ENCODE assay signal across 9 cellular contexts in the genomic region with DNA sequence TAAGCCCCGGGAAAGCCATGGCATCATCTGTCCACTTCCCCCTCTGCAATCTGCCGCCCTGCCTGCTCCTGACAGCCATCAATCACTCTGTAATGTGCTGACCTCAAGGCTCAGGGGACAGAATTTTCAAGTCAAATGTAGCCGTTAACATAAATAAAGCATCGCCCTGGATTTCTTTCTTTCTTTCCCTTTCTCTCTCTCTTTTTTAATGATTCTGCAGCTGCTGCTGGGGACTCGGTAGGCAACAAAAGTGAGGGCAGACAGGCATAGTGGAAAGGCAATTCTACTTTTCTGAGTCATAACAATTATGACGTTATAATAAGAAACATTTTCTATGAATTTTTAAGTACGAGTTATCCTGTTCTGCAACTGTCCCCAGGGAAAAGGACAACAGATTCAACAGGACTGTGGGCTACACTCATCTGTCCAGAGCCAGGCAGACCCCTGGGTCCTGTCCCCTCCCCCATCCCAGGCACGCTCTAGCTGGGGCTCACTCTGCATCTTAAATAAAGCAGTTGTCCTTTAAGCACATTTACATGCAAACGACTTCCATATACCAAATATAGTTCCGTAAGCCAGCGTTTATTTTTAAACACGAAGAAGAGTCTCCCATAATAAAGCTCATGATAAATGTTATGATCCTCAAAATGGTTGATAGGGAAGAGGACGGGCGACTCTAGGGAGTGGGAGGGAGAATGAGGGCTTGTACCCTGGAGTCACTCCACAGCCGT.
A peak's percentile ranks its signal among the peaks of the same experiment; 100 is the strongest.
DNase-seq lines count a peak whose midpoint lies in the region; ATAC-seq, FAIRE-seq and TF ChIP-seq lines count a peak whose summit lies in the region.
"Had no signal": no experiment of that assay in that cellular context is flagged by ENCODE, and none has a peak within 500 bp of the region (broad histone marks: within the 10 kb centered on the region; RNA-seq: fewer than 3 reads in every experiment).

No MANE protein-coding gene starts in this region.

- DNase-seq in D721Med (ENCODE audit: insufficient read length, low spot score), result no peak
- peak; percentile 27 for DNase-seq in NCI-H1694 treated with DMSO at 0.1 percent for 48 hours (lab: John Stamatoyannopoulos, UW)
- DNase-seq in effector memory CD8-positive, alpha-beta T cell, result no peak
- no peak for DNase-seq in osteocyte (ENCODE audit: extremely low spot score, unreplicated experiment)
- DNase-seq in COLO668 (lab: John Stamatoyannopoulos, UW; ENCODE audit: unreplicated experiment), result no peak
- no peak for DNase-seq in posterior vena cava (ENCODE audit: low spot score)
- DNase-seq: MG63 had no signal

- no peaks in the 10 kb centered on the region for H3K9me3 Mint-ChIP-seq in effector memory CD8-positive, alpha-beta T cell
- no peaks in the 10 kb centered on the region for H3K9me3 Mint-ChIP-seq in osteocyte (ENCODE audit: unreplicated experiment)

- H3K27me3 Mint-ChIP-seq in effector memory CD8-positive, alpha-beta T cell, result no peaks in the 10 kb centered on the region
- no peaks in the 10 kb centered on the region for H3K27me3 Mint-ChIP-seq in osteocyte (ENCODE audit: unreplicated experiment)

- peak; percentile 63 for FAIRE-seq in D721Med (lab: Jason Lieb, UNC)

- H3K36me3 Mint-ChIP-seq in effector memory CD8-positive, alpha-beta T cell (ENCODE audit: insufficient read depth), result peaks cover 3% of the 10 kb centered on the region
- H3K36me3 Mint-ChIP-seq in osteocyte (ENCODE audit: unreplicated experiment), result peaks cover 3% of the 10 kb centered on the region

- TF ChIP-seq CTCF in D721Med (IDR thresholded peaks at IDR 0.05; ENCODE audit: insufficient read depth, missing control alignments), result no peak
- TF ChIP-seq CTCF in osteocyte (IDR thresholded peaks at IDR 0.05), result no peak

- no peak overlapping the region for H3K4me3 Mint-ChIP-seq in effector memory CD8-positive, alpha-beta T cell
- H3K4me3 Mint-ChIP-seq in osteocyte (ENCODE audit: unreplicated experiment), result no peak overlapping the region

- H3K4me1 Mint-ChIP-seq in effector memory CD8-positive, alpha-beta T cell (ENCODE audit: low read depth in 2 of 2), result peaks cover 58 to 70% of the 10 kb centered on the region in 2 donors
- peaks cover 31% of the 10 kb centered on the region for H3K4me1 Mint-ChIP-seq in osteocyte (ENCODE audit: unreplicated experiment)

- intact Hi-C loops in posterior vena cava (cut with DNase I), result no loop called here

- H3K27ac Mint-ChIP-seq in effector memory CD8-positive, alpha-beta T cell, result peak overlapping the region; percentile 85 to 90
- H3K27ac Mint-ChIP-seq in osteocyte (ENCODE audit: unreplicated experiment), result peak overlapping the region; percentile 68

- ATAC-seq in effector memory CD8-positive, alpha-beta T cell (replicated peaks), result no peak
- ATAC-seq in HG02763 (IDR thresholded peaks at IDR 0.05; ENCODE audit: unreplicated experiment), result no peak
- ATAC-seq in HG03175 (IDR thresholded peaks at IDR 0.05; ENCODE audit: unreplicated experiment), result no peak
